In genomic region chr19:1590641-1591397, GRCh38 we compare ENCODE assay signal across 8 cellular contexts. TPM values are rescaled to one million over a fixed set of nuclear protein-coding genes. Genes with fewer than 3 reads are reported as not detected.
DNase-seq lines count a peak whose midpoint lies in the region; ATAC-seq and TF ChIP-seq lines count a peak whose summit lies in the region.

No MANE protein-coding gene starts in this region.

- H3K36me3 ChIP-seq in adipocyte (ENCODE audit: control insufficient read depth, insufficient read depth, low read length, severe bottlenecking) (peaks cover 6% of the 10 kb centered on the region), left lung (peaks cover 0 to 4% of the 10 kb centered on the region in 2 donors)

- H3K27ac ChIP-seq in left lung, result peak overlapping the region in 1 of 2 donors; percentile 90

- intact Hi-C loops in left lung (cut with DNase I), result no loop called here

- H3K9ac ChIP-seq in adipocyte (ENCODE audit: low read length), result peak overlapping the region; percentile 99

- no peak for ATAC-seq in left lung

- peaks cover 3% of the 10 kb centered on the region for H3K36me3 Mint-ChIP-seq in type B pancreatic cell

- peak overlapping the region; percentile 94 for H3K27ac Mint-ChIP-seq in type B pancreatic cell

- H3K4me1 Mint-ChIP-seq in type B pancreatic cell (ENCODE audit: unreplicated experiment), result peaks cover 9% of the 10 kb centered on the region

- H3K4me3 ChIP-seq in adipocyte (ENCODE audit: low read length) (peak overlapping the region; percentile 97), left lung (peak overlapping the region; percentile 68 to 80)

- TF ChIP-seq CTCF in left lung (IDR thresholded peaks at IDR 0.05) (no peak), type B pancreatic cell (conservative IDR thresholded peaks at IDR 0.05) (peak; percentile 42)

- peak; percentile 16 for DNase-seq in SKM-1 treated with dmso at 0.1 percent for 144 hours (lab: John Stamatoyannopoulos, UW; ENCODE audit: unreplicated experiment)
- no peak for DNase-seq in SKM-1 (lab: John Stamatoyannopoulos, UW; ENCODE audit: unreplicated experiment)
- DNase-seq in NCI-H1694 treated with DMSO at 0.1 percent for 48 hours (lab: John Stamatoyannopoulos, UW), result peak; percentile 36
- peak; percentile 52 for DNase-seq in adipocyte (ENCODE audit: low read depth)
- DNase-seq in left lung, result no peak
- DNase-seq in type B pancreatic cell (ENCODE audit: extremely low spot score, unreplicated experiment), result no peak
- no peak for DNase-seq in activated CD4-positive, CD25-positive, alpha-beta regulatory T cell (lab: John Stamatoyannopoulos, UW)
- no peak for DNase-seq in pons (ENCODE audit: low spot score)

- H3K4me3 Mint-ChIP-seq in type B pancreatic cell, result peak overlapping the region; percentile 92

- peaks cover 27% of the 10 kb centered on the region for H3K4me1 ChIP-seq in adipocyte (ENCODE audit: control insufficient read depth, insufficient read depth, low read length)
- H3K4me1 ChIP-seq in left lung, result peaks cover 13 to 32% of the 10 kb centered on the region in 2 donors

- H3K9me3 ChIP-seq in adipocyte (ENCODE audit: control insufficient read depth, low read length) (no peaks in the 10 kb centered on the region), left lung (no peaks in the 10 kb centered on the region)

- H3K27me3 ChIP-seq in adipocyte (replicated peaks; ENCODE audit: control insufficient read depth, insufficient read depth, low read length), result no peaks in the 10 kb centered on the region
- no peaks in the 10 kb centered on the region for H3K27me3 ChIP-seq in left lung

- no peaks in the 10 kb centered on the region for H3K27me3 Mint-ChIP-seq in type B pancreatic cell

- H3K9me3 Mint-ChIP-seq in type B pancreatic cell, result no peaks in the 10 kb centered on the region

RNA-seq across cellular contexts. Expression of gene MBD3, which starts 1.8 kb away (rescaled TPM):
- total RNA-seq in left lung (10 to 100 TPM; 64.7 to 91.9 TPM), type B pancreatic cell (ENCODE audit: low replicate concordance) (78.8 and 110 TPM in 2 replicates)

RNA-seq across cellular contexts. Expression of gene UQCR11, which starts 14.4 kb away (rescaled TPM):
- total RNA-seq in left lung (100 to 1,000 TPM; 200 to 232 TPM), type B pancreatic cell (ENCODE audit: low replicate concordance) (191 and 290 TPM in 2 replicates)

RNA-seq across cellular contexts. Expression of gene MEX3D, which starts 22.7 kb away (rescaled TPM):
- total RNA-seq in left lung, result 10 to 100 TPM; 25.2 to 42.6 TPM
- total RNA-seq in type B pancreatic cell (ENCODE audit: low replicate concordance), result 79.0 and 82.0 TPM in 2 replicates

Comparison
In these comparisons a context has a peak if more than half of its experiments do, and no peak if none do; other contexts are left out.
1. DNase-seq: peak in SKM-1 treated with dmso at 0.1 percent for 144 hours (single experiment), NCI-H1694 treated with DMSO at 0.1 percent for 48 hours (single experiment) and adipocyte (single experiment); none in SKM-1 (single experiment), left lung (0 of 2), type B pancreatic cell (single experiment), activated CD4-positive, CD25-positive, alpha-beta regulatory T cell (0 of 4) and pons (single experiment).